In the genomic region with DNA sequence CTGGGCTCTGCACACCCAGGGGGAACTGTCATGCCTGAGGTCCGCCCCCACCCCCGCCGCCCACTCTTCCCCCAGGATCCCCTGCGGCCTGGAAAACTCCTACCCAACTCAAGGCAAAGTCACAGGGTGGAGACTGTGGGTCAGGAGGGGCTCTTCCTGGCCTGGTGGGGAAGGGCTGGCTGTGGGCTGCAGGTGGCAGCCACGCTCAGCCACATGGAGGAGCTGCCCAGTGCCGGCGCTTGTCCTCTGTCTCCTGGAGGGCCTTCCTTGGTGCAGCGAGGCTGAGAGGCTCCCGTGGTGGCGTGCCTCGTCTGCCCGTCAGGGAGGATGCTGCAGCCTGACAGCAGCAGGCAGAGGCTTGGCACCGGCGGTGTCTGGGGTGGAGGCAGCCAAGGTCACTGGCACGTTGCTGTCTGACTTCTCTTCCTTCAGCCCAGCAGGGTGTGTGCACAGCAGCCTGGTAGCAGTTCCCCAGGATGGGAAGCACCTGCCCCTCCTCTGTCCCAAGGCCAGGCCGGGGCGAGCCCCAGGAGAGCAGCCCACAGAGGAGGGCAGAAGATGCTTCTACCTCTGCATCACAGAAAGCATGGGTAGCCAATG, we compare ENCODE assay signal across 14 cellular contexts.
DNase-seq lines count a peak whose midpoint lies in the region; ATAC-seq and TF ChIP-seq lines count a peak whose summit lies in the region.
"Had no signal": no experiment of that assay in that cellular context is flagged by ENCODE, and none has a peak within 500 bp of the region (broad histone marks: within the 10 kb centered on the region; RNA-seq: fewer than 3 reads in every experiment).

No MANE protein-coding gene starts in this region.

- no peaks in the 10 kb centered on the region for H4K20me1 ChIP-seq in HCT116 (ENCODE audit: insufficient read depth)

- no peak for ATAC-seq in HCT116
- no peak for ATAC-seq in HG03045 (IDR thresholded peaks at IDR 0.05; ENCODE audit: unreplicated experiment)
- no peak for ATAC-seq in GM18517 (IDR thresholded peaks at IDR 0.05; ENCODE audit: unreplicated experiment)
- ATAC-seq: GM12878 had no signal

- no peak for TF ChIP-seq POLR2A in HCT116 (IDR thresholded peaks at IDR 0.05; ENCODE audit: borderline replicate concordance, extremely low read depth, insufficient read depth, insufficient read length)

- no peaks in the 10 kb centered on the region for H3K9me2 ChIP-seq in HCT116 (ENCODE audit: insufficient read depth)

- BruUV-seq in HCT116 (replicated peaks; lab: Mats Ljungman, UMichigan): no TSS peak

- RAD21 ChIA-PET in HCT116 (lab: Charles Lee; ENCODE audit: low non-redundant PET in 1 of 2, low total read pairs in 2 of 2, uncharacterized antibody in 2 of 2, unreplicated experiment in 2 of 2): no interaction called here

- no peaks in the 10 kb centered on the region for H3K36me3 ChIP-seq in HCT116 (ENCODE audit: control insufficient read depth in 1 of 2, insufficient read depth in 2 of 2, low read length in 2 of 2)
- H3K36me3 ChIP-seq in ascending aorta: no peaks in the 10 kb centered on the region
- H3K36me3 ChIP-seq in subcutaneous abdominal adipose tissue (ENCODE audit: control insufficient read depth in 5 of 5, insufficient read depth in 5 of 5, low read length in 5 of 5): peaks cover 0 to 9% (median 2%) of the 10 kb centered on the region in 5 donors

- H3K4me3 ChIP-seq in HCT116 (replicated peaks in 1 of 2; ENCODE audit: low read depth in 1 of 2, low read length in 2 of 2) (no peak overlapping the region), ascending aorta (no peak overlapping the region), subcutaneous abdominal adipose tissue (ENCODE audit: low read depth in 1 of 5, low read length in 5 of 5) (no peak overlapping the region)
- H3K4me3 ChIP-seq: GM12878 had no signal

- H3K27me3 ChIP-seq in HCT116 (ENCODE audit: insufficient read depth, low read length): no peaks in the 10 kb centered on the region
- H3K27me3 ChIP-seq in ascending aorta: no peaks in the 10 kb centered on the region
- no peaks in the 10 kb centered on the region for H3K27me3 ChIP-seq in subcutaneous abdominal adipose tissue (ENCODE audit: control insufficient read depth in 5 of 5, insufficient read depth in 4 of 5, low read length in 5 of 5)

- POLR2A ChIA-PET in HCT116 (lab: Charles Lee): no interaction called here

- CTCF ChIA-PET in HCT116 (lab: Charles Lee): no interaction called here

- H3K4me2 ChIP-seq in HCT116 (ENCODE audit: low read length): no peak overlapping the region

- no peaks in the 10 kb centered on the region for H3K9me3 ChIP-seq in HCT116 (ENCODE audit: control insufficient read depth in 1 of 2, insufficient read depth in 1 of 2, low read depth in 1 of 2, low read length in 2 of 2)
- no peaks in the 10 kb centered on the region for H3K9me3 ChIP-seq in ascending aorta
- H3K9me3 ChIP-seq in subcutaneous abdominal adipose tissue (ENCODE audit: control insufficient read depth in 5 of 5, low read length in 5 of 5): no peaks in the 10 kb centered on the region

- peak; percentile 25; the same call in 1 of the 2 replicates for TF ChIP-seq RAD21 in HCT116 (IDR thresholded peaks at IDR 0.05; ENCODE audit: low read depth)

- no peak overlapping the region for H3K27ac ChIP-seq in HCT116 (ENCODE audit: low read depth, low read length)
- H3K27ac ChIP-seq in ascending aorta: peak overlapping the region in 1 of 2 donors; percentile 33
- H3K27ac ChIP-seq in subcutaneous abdominal adipose tissue (ENCODE audit: low read depth, low read length): peak overlapping the region; percentile 93
- H3K27ac ChIP-seq: epithelial cell of prostate had no signal

- DNase-seq in HCT116 (ENCODE audit: low read depth, low spot score) (no peak), ascending aorta (ENCODE audit: low spot score in 2 of 2) (peak; percentile 5 to 63), islet precursor cell (peak; percentile 53), NCI-H69 (lab: John Stamatoyannopoulos, UW) (no peak)
- DNase-seq: activated T-cell treated with anti-CD3 and anti-CD28 coated beads, Interleukin-2, amount 50 U/mL, for 48 hours; Kasumi-1; naive B cell; NCI-H2171 treated with DMSO at 0.1 percent for 48 hours; stimulated activated CD4-positive, alpha-beta T cell treated with anti-CD3 and anti-CD28 coated beads, Interleukin-12 subunit alpha, Interleukin-12 subunit beta, amount 100 ng/mL, for 4 hours had no signal

- intact Hi-C loops in HCT116 (cut with micrococcal nuclease) (no loop called here), ascending aorta (cut with DNase I) (loop anchor here (2.0 to 10.0 kb wide), 3 partner anchors 28 to 288 kb away; a partner anchor contains a TSS)

- H3K4me1 ChIP-seq in HCT116 (ENCODE audit: control insufficient read depth in 1 of 2, insufficient read depth in 2 of 2, low read length in 2 of 2) (no peaks in the 10 kb centered on the region), ascending aorta (peaks cover 22 to 42% of the 10 kb centered on the region in 2 donors), subcutaneous abdominal adipose tissue (ENCODE audit: control insufficient read depth in 5 of 5, insufficient read depth in 5 of 5, low read length in 5 of 5) (peaks cover 20 to 82% (median 79%) of the 10 kb centered on the region in 5 donors)

- H3K9ac ChIP-seq in HCT116 (ENCODE audit: low read length) (no peak overlapping the region), subcutaneous abdominal adipose tissue (ENCODE audit: low read length in 5 of 5) (no peak overlapping the region)

- H2AFZ ChIP-seq in HCT116 (ENCODE audit: low read depth, low read length, poor library complexity, severe bottlenecking): no peak overlapping the region

- H3K79me2 ChIP-seq in HCT116 (ENCODE audit: insufficient read depth, low read length): no peaks in the 10 kb centered on the region

- no peak for TF ChIP-seq CTCF in HCT116 (IDR thresholded peaks at IDR 0.05 in 2 of 3, conservative IDR thresholded peaks at IDR 0.05 in 1 of 3; ENCODE audit: borderline replicate concordance in 1 of 3, insufficient read depth in 1 of 3, low read depth in 2 of 3, low read length in 2 of 3)
- TF ChIP-seq CTCF in ascending aorta (IDR thresholded peaks at IDR 0.05): no peak

TF ChIP-seq in HCT116, 20 proteins besides CTCF, POLR2A, EP300 and RAD21 (continues in another document):
- TF ChIP-seq JUND (IDR thresholded peaks at IDR 0.05) (no peak), YY1 (IDR thresholded peaks at IDR 0.05; ENCODE audit: extremely low read depth, insufficient replicate concordance, low read depth, low read length) (no peak), ZNF274 (IDR thresholded peaks at IDR 0.05; ENCODE audit: low read depth, low read length) (no peak), CEBPB (IDR thresholded peaks at IDR 0.05; ENCODE audit: low read depth) (no peak), SRF (IDR thresholded peaks at IDR 0.05; ENCODE audit: low read depth) (no peak), ZFX (IDR thresholded peaks at IDR 0.05) (no peak), TCF7L2 (IDR thresholded peaks at IDR 0.05; ENCODE audit: borderline replicate concordance, extremely low read depth, insufficient read depth, insufficient read length) (no peak), EZH2phosphoT487 (IDR thresholded peaks at IDR 0.05; ENCODE audit: borderline replicate concordance) (no peak), EGR1 (IDR thresholded peaks at IDR 0.05; ENCODE audit: low read depth) (no peak), FOSL1 (IDR thresholded peaks at IDR 0.05; ENCODE audit: low read depth) (no peak), CBX3 (IDR thresholded peaks at IDR 0.05; ENCODE audit: low read depth) (no peak), ELF1 (IDR thresholded peaks at IDR 0.05; ENCODE audit: borderline replicate concordance, low read depth) (no peak), SP1 (IDR thresholded peaks at IDR 0.05; ENCODE audit: low read depth) (no peak)
- TF ChIP-seq, protein P1, sequence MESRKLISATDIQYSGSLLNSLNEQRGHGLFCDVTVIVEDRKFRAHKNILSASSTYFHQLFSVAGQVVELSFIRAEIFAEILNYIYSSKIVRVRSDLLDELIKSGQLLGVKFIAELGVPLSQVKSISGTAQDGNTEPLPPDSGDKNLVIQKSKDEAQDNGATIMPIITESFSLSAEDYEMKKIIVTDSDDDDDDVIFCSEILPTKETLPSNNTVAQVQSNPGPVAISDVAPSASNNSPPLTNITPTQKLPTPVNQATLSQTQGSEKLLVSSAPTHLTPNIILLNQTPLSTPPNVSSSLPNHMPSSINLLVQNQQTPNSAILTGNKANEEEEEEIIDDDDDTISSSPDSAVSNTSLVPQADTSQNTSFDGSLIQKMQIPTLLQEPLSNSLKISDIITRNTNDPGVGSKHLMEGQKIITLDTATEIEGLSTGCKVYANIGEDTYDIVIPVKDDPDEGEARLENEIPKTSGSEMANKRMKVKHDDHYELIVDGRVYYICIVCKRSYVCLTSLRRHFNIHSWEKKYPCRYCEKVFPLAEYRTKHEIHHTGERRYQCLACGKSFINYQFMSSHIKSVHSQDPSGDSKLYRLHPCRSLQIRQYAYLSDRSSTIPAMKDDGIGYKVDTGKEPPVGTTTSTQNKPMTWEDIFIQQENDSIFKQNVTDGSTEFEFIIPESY (IDR thresholded peaks at IDR 0.05; ENCODE audit: extremely low read depth, insufficient replicate concordance, low read length): no peak
- TF ChIP-seq, protein P2, sequence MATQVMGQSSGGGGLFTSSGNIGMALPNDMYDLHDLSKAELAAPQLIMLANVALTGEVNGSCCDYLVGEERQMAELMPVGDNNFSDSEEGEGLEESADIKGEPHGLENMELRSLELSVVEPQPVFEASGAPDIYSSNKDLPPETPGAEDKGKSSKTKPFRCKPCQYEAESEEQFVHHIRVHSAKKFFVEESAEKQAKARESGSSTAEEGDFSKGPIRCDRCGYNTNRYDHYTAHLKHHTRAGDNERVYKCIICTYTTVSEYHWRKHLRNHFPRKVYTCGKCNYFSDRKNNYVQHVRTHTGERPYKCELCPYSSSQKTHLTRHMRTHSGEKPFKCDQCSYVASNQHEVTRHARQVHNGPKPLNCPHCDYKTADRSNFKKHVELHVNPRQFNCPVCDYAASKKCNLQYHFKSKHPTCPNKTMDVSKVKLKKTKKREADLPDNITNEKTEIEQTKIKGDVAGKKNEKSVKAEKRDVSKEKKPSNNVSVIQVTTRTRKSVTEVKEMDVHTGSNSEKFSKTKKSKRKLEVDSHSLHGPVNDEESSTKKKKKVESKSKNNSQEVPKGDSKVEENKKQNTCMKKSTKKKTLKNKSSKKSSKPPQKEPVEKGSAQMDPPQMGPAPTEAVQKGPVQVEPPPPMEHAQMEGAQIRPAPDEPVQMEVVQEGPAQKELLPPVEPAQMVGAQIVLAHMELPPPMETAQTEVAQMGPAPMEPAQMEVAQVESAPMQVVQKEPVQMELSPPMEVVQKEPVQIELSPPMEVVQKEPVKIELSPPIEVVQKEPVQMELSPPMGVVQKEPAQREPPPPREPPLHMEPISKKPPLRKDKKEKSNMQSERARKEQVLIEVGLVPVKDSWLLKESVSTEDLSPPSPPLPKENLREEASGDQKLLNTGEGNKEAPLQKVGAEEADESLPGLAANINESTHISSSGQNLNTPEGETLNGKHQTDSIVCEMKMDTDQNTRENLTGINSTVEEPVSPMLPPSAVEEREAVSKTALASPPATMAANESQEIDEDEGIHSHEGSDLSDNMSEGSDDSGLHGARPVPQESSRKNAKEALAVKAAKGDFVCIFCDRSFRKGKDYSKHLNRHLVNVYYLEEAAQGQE (IDR thresholded peaks at IDR 0.05; ENCODE audit: low read depth): no peak

Comparison
In these comparisons a context has a peak if more than half of its experiments do, and no peak if none do; other contexts are left out.
1. DNase-seq: peak in ascending aorta (2 of 2) and islet precursor cell (single experiment); none in HCT116 (single experiment) and NCI-H69 (single experiment).